Comparison of ENCODE assay signal across 6 cellular contexts in the genomic region with DNA sequence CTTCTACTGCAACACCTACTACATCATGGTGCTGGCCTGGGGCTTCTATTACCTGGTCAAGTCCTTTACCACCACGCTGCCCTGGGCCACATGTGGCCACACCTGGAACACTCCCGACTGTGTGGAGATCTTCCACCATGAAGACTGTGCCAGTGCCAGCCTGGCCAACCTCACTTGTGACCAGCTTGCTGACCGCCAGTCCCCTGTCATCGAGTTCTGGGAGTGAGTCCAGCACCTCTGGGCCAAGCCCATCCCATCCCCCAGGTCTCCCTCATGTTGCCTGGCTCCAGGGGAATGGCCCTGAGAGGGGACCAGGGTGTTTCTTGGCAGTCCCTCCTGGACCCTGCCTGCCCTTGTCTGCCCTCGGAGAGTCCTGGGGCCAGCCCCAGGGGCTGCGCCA.
DNase-seq lines count a peak whose midpoint lies in the region; ATAC-seq, FAIRE-seq and TF ChIP-seq lines count a peak whose summit lies in the region.
"Not testable (repeated sequence)": the region's sequence is repeated elsewhere in the genome, so short reads cannot be mapped to it uniquely, and the experiment has no call there.

No MANE protein-coding gene starts in this region.

- TF ChIP-seq POLR2A in heart left ventricle (IDR thresholded peaks at IDR 0.05) = not testable (repeated sequence)

- H3K9ac ChIP-seq in kidney (ENCODE audit: low read length in 2 of 2) = not testable (repeated sequence)

- intact Hi-C loops in heart left ventricle (cut with DNase I); left ventricle myocardium inferior (cut with micrococcal nuclease); kidney (cut with DNase I); sciatic nerve (cut with DNase I): not testable (repeated sequence)

- not testable (repeated sequence) for H3K4me3 ChIP-seq in heart left ventricle; left ventricle myocardium inferior; kidney (ENCODE audit: low read length in 2 of 2)

- not testable (repeated sequence) for H3K36me3 ChIP-seq in heart left ventricle; left ventricle myocardium inferior; kidney (ENCODE audit: control insufficient read depth in 1 of 2, insufficient read depth in 2 of 2, low read length in 2 of 2)

- not testable (repeated sequence) for FAIRE-seq in kidney (lab: Jason Lieb, UNC)

- not testable (repeated sequence) for H3K27me3 ChIP-seq in heart left ventricle; left ventricle myocardium inferior (ENCODE audit: low read depth)

- H3K4me1 ChIP-seq in heart left ventricle; left ventricle myocardium inferior; kidney (ENCODE audit: control insufficient read depth in 1 of 2, insufficient read depth in 1 of 2, low read depth in 1 of 2, low read length in 2 of 2): not testable (repeated sequence)

- not testable (repeated sequence) for H3K4me3 Mint-ChIP-seq in chondrocyte (ENCODE audit: unreplicated experiment)

- not testable (repeated sequence) for H3K27ac Mint-ChIP-seq in chondrocyte (ENCODE audit: unreplicated experiment)

- H3K9me3 Mint-ChIP-seq in chondrocyte (ENCODE audit: low read depth) = not testable (repeated sequence)

- DNase-seq in chondrocyte (ENCODE audit: low spot score) (peak; percentile 10), heart left ventricle (peak in 3 of 5 donors; percentile 19 to 56 (median 35)), left ventricle myocardium inferior (peak; percentile 29), kidney (peak; percentile 21), mesenteric fat pad (ENCODE audit: low spot score) (peak; percentile 18), sciatic nerve (ENCODE audit: low spot score) (peak; percentile 17)

- not testable (repeated sequence) for TF ChIP-seq CTCF in chondrocyte (IDR thresholded peaks at IDR 0.05); heart left ventricle (IDR thresholded peaks at IDR 0.05); left ventricle myocardium inferior (IDR thresholded peaks at IDR 0.05; ENCODE audit: borderline replicate concordance); kidney (IDR thresholded peaks at IDR 0.05; ENCODE audit: borderline replicate concordance, extremely low read depth, insufficient read depth)

- H3K27ac ChIP-seq in heart left ventricle; left ventricle myocardium inferior (replicated peaks); kidney (ENCODE audit: low read depth in 2 of 2, low read length in 2 of 2): not testable (repeated sequence)

- not testable (repeated sequence) for H3K9me3 ChIP-seq in heart left ventricle; left ventricle myocardium inferior (replicated peaks); kidney (ENCODE audit: control insufficient read depth in 1 of 2, low read length in 2 of 2)

- ATAC-seq in heart left ventricle = peak; percentile 90 to 96 (median 94)
- ATAC-seq in sciatic nerve = not testable (repeated sequence)

- H3K27me3 Mint-ChIP-seq in chondrocyte (ENCODE audit: low read depth) = not testable (repeated sequence)

- 26 to 67% methylated on average over 1 to 2 of the region's 6 CpGs; no CpG with 5 or more reads in 2 of the 4 donors for WGBS in heart left ventricle, 4 donors

- not testable (repeated sequence) for H3K4me1 Mint-ChIP-seq in chondrocyte (ENCODE audit: low read depth)

- not testable (repeated sequence) for H3K36me3 Mint-ChIP-seq in chondrocyte (ENCODE audit: low read depth)
